Comparison of ENCODE assay signal across 1 cellular context in the genomic region with DNA sequence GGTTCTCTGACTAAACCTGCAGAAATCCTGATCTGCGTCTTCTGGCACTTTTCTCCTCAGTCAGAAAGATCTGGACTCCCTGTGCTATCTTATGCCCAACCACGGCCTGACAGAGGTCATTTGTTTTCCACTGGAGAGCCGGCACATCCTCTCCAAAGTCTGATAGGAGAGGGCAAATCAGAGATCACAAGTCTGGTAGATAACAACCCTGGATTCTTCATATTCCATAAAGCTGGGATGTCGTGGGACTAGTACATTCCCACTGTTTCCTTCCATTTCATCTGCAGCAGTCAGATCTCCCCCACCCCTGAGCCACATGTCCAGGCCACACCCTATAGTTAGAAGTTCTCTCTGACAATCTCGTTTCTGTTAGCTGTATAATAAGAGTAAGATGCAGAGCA.
TF ChIP-seq lines count a peak whose summit lies in the region.

No MANE protein-coding gene starts in this region.

TF ChIP-seq in neural cell, 6 proteins besides CTCF, POLR2A, EP300 and RAD21 (continued from another document):
- TF ChIP-seq, protein P1, sequence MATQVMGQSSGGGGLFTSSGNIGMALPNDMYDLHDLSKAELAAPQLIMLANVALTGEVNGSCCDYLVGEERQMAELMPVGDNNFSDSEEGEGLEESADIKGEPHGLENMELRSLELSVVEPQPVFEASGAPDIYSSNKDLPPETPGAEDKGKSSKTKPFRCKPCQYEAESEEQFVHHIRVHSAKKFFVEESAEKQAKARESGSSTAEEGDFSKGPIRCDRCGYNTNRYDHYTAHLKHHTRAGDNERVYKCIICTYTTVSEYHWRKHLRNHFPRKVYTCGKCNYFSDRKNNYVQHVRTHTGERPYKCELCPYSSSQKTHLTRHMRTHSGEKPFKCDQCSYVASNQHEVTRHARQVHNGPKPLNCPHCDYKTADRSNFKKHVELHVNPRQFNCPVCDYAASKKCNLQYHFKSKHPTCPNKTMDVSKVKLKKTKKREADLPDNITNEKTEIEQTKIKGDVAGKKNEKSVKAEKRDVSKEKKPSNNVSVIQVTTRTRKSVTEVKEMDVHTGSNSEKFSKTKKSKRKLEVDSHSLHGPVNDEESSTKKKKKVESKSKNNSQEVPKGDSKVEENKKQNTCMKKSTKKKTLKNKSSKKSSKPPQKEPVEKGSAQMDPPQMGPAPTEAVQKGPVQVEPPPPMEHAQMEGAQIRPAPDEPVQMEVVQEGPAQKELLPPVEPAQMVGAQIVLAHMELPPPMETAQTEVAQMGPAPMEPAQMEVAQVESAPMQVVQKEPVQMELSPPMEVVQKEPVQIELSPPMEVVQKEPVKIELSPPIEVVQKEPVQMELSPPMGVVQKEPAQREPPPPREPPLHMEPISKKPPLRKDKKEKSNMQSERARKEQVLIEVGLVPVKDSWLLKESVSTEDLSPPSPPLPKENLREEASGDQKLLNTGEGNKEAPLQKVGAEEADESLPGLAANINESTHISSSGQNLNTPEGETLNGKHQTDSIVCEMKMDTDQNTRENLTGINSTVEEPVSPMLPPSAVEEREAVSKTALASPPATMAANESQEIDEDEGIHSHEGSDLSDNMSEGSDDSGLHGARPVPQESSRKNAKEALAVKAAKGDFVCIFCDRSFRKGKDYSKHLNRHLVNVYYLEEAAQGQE (IDR thresholded peaks at IDR 0.05; ENCODE audit: borderline replicate concordance) = no peak
- TF ChIP-seq MXI1 (conservative IDR thresholded peaks at IDR 0.05; ENCODE audit: poor library complexity, severe bottlenecking) (no peak), EZH2 (IDR thresholded peaks at IDR 0.05; ENCODE audit: borderline replicate concordance, insufficient read depth, low read length, poor library complexity, severe bottlenecking) (no peak), POLR2AphosphoS5 (IDR thresholded peaks at IDR 0.05) (no peak)
